19 cellular contexts compared by ENCODE assay signal in the genomic region with DNA sequence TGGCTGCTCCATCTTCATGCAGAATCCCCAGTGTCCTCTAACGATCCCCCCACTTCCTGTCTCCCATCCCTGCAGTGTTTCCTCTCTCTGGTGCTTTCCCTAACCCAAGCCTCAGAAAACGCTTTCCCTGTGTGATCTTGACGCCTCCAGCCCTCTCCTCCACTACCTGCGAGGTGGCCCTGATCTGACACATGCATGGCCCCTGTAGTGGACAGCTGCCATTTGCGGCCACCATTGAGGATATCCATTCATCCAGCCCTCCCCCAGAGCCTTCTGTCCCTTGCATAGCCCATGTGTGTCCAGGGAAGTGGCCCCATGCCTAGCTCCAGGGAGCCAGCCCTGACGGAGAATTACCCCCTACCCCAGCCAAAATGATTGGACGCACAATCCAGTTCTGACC.
"Had no signal": no experiment of that assay in that cellular context is flagged by ENCODE, and none has a peak within 500 bp of the region (broad histone marks: within the 10 kb centered on the region; RNA-seq: fewer than 3 reads in every experiment).

No MANE protein-coding gene starts in this region.

- H3K4me1 ChIP-seq: parathyroid adenoma, uterus had no signal

- FAIRE-seq: colon, frontal cortex, kidney, TTC549 had no signal

- H3K9me3 ChIP-seq: left ventricle myocardium inferior, thyroid gland, uterus had no signal

- H3K9me3 Mint-ChIP-seq: activated B cell treated with CpG ODN at 0.5 μM for 24 hours; activated CD4-positive, alpha-beta T cell treated with anti-CD3 and anti-CD28 coated beads, Interleukin-2, amount 10 ng/mL, durations not matched to agents 7 days and 5 days; activated T-cell treated with anti-CD3 and anti-CD28 coated beads, Interleukin-2, amount 50 U/mL, for 4 hours had no signal

- H3K27me3 ChIP-seq: thyroid gland, uterus had no signal

- H3K4me3 Mint-ChIP-seq: activated B cell treated with CpG ODN at 0.5 μM for 24 hours; activated CD4-positive, alpha-beta T cell treated with anti-CD3 and anti-CD28 coated beads, Interleukin-2, amount 10 ng/mL, durations not matched to agents 7 days and 5 days; activated CD8-positive, alpha-beta memory T cell treated with anti-CD3 and anti-CD28 coated beads, Interleukin-2, amount 10 ng/mL, durations not matched to agents 7 days and 5 days; activated T-cell treated with anti-CD3 and anti-CD28 coated beads, Interleukin-2, amount 50 U/mL, for 4 hours; T-helper 17 cell had no signal

- DNase-seq: activated B cell treated with CpG ODN at 0.5 μM for 24 hours; activated CD4-positive, alpha-beta T cell treated with anti-CD3 and anti-CD28 coated beads, Interleukin-2, amount 10 ng/mL, durations not matched to agents 7 days and 5 days; activated CD8-positive, alpha-beta memory T cell treated with anti-CD3 and anti-CD28 coated beads, Interleukin-2, amount 10 ng/mL, durations not matched to agents 7 days and 5 days; activated naive CD4-positive, alpha-beta T cell; activated T-cell treated with anti-CD3 and anti-CD28 coated beads, Interleukin-2, amount 50 U/mL, for 4 hours; effector CD4-positive, alpha-beta T cell; kidney; left ventricle myocardium inferior; mesenchymal stem cell; retina; stimulated activated CD4-positive, alpha-beta T cell treated with anti-CD3 and anti-CD28 coated beads, Interleukin-15, amount 100 ng/mL, for 24 hours; stimulated activated CD4-positive, alpha-beta T cell treated with anti-CD3 and anti-CD28 coated beads, Interleukin-4, amount 100 ng/mL, for 24 hours; T-helper 17 cell; thyroid gland; uterus had no signal

- H3K4me3 ChIP-seq: thyroid gland, uterus had no signal

- H3K9ac ChIP-seq: parathyroid adenoma had no signal

- H3K27ac ChIP-seq: parathyroid adenoma, thyroid gland, uterus had no signal

- H3K27ac Mint-ChIP-seq: activated B cell treated with CpG ODN at 0.5 μM for 24 hours; activated CD4-positive, alpha-beta T cell treated with anti-CD3 and anti-CD28 coated beads, Interleukin-2, amount 10 ng/mL, durations not matched to agents 7 days and 5 days; activated CD8-positive, alpha-beta memory T cell treated with anti-CD3 and anti-CD28 coated beads, Interleukin-2, amount 10 ng/mL, durations not matched to agents 7 days and 5 days; T-helper 17 cell had no signal

- H3K36me3 ChIP-seq: thyroid gland, uterus had no signal

- H3K27me3 Mint-ChIP-seq: activated B cell treated with CpG ODN at 0.5 μM for 24 hours; activated CD4-positive, alpha-beta T cell treated with anti-CD3 and anti-CD28 coated beads, Interleukin-2, amount 10 ng/mL, durations not matched to agents 7 days and 5 days; activated CD8-positive, alpha-beta memory T cell treated with anti-CD3 and anti-CD28 coated beads, Interleukin-2, amount 10 ng/mL, durations not matched to agents 7 days and 5 days; T-helper 17 cell had no signal

- ATAC-seq: activated CD8-positive, alpha-beta memory T cell treated with anti-CD3 and anti-CD28 coated beads, Interleukin-2, amount 10 ng/mL, durations not matched to agents 7 days and 5 days; activated T-cell treated with anti-CD3 and anti-CD28 coated beads, Interleukin-2, amount 50 U/mL, for 4 hours; T-helper 17 cell had no signal
